ENCODE assay signal across 8 cellular contexts in genomic region chr7:26061340-26062239, GRCh38.
DNase-seq lines count a peak whose midpoint lies in the region; ATAC-seq, FAIRE-seq and TF ChIP-seq lines count a peak whose summit lies in the region.

No MANE protein-coding gene starts in this region.

- no peak overlapping the region for H3K4me3 ChIP-seq in fibroblast of lung (replicated peaks in 1 of 4; ENCODE audit: control extremely low read depth in 1 of 4, insufficient read depth in 1 of 4, low read depth in 3 of 4, low read length in 4 of 4)
- no peak overlapping the region for H3K4me3 ChIP-seq in transverse colon

- no peak overlapping the region for H3K4me2 ChIP-seq in fibroblast of lung (ENCODE audit: extremely low read depth, insufficient read depth, low read length)

- no peak overlapping the region for H2AFZ ChIP-seq in fibroblast of lung (ENCODE audit: low read length)

- H3K27ac ChIP-seq in fibroblast of lung (ENCODE audit: insufficient read depth, low read length) (no peak overlapping the region), transverse colon (no peak overlapping the region)

- H3K9ac ChIP-seq in fibroblast of lung (ENCODE audit: insufficient read depth, low read length): no peak overlapping the region

- TF ChIP-seq POLR2A in transverse colon (IDR thresholded peaks at IDR 0.05): no peak

- POLR2A ChIA-PET in GM10248 (lab: Yijun Ruan, JAX): no interaction called here

- no peaks in the 10 kb centered on the region for H3K79me2 ChIP-seq in fibroblast of lung (ENCODE audit: control insufficient read depth, insufficient read depth, low read length)

- peak; percentile 77 for ATAC-seq in omental fat pad (ENCODE audit: low FRiP score)
- no peak for ATAC-seq in GM18870 (IDR thresholded peaks at IDR 0.05; ENCODE audit: unreplicated experiment)

- WGBS in transverse colon (ENCODE audit: low coverage in 1 of 2), 2 donors: 34 to 46% methylated on average over 7 to 18 of the region's 18 CpGs

- H3K9me3 ChIP-seq in fibroblast of lung (ENCODE audit: control insufficient read depth, insufficient read depth, low read depth, low read length) (no peaks in the 10 kb centered on the region), transverse colon (no peaks in the 10 kb centered on the region)

- TF ChIP-seq EP300 in transverse colon (IDR thresholded peaks at IDR 0.05; ENCODE audit: low read depth): no peak

- intact Hi-C loops in transverse colon (cut with DNase I; ENCODE audit: low total_unique reads): loop anchor here (5.0 kb wide), 1 partner anchor 169 kb away; no protein-coding TSS in a partner anchor

- H3K36me3 ChIP-seq in fibroblast of lung (ENCODE audit: control insufficient read depth, insufficient read depth, low read length): no peaks in the 10 kb centered on the region
- no peaks in the 10 kb centered on the region for H3K36me3 ChIP-seq in transverse colon

- H3K27me3 ChIP-seq in fibroblast of lung (ENCODE audit: control insufficient read depth, insufficient read depth, low read length) (no peaks in the 10 kb centered on the region), transverse colon (peaks cover 8% of the 10 kb centered on the region)

- DNase-seq in GM10248 (ENCODE audit: extremely low spot score) (peak; percentile 74), HTR-8/SVneo (ENCODE audit: insufficient read length, low spot score) (peak; percentile 49), NOMO-1 treated with dmso at 0.1 percent for 144 hours (lab: John Stamatoyannopoulos, UW; ENCODE audit: unreplicated experiment) (peak; percentile 37), fibroblast of lung (ENCODE audit: low read depth in 2 of 2) (peak; percentile 8 to 34), omental fat pad (ENCODE audit: low spot score) (peak; percentile 80), transverse colon (peak; percentile 84)
- peak; percentile 73 for DNase-seq in activated CD8-positive, alpha-beta memory T cell treated with anti-CD3 and anti-CD28 coated beads, Interleukin-2, amount 50 U/mL, for 4 hours

- FAIRE-seq in HTR-8/SVneo (lab: Jason Lieb, UNC): no peak

- TF ChIP-seq CTCF in GM10248 (IDR thresholded peaks at IDR 0.05; ENCODE audit: control extremely low read depth, extremely low read depth, low read depth, missing control alignments) (peak; percentile 80), fibroblast of lung (conservative IDR thresholded peaks at IDR 0.05 in 1 of 2, IDR thresholded peaks at IDR 0.05 in 1 of 2; ENCODE audit: low read depth in 1 of 2, low read length in 2 of 2) (peak; percentile 78 to 92), omental fat pad (IDR thresholded peaks at IDR 0.05) (peak in 1 of 3 donors; percentile 23), transverse colon (IDR thresholded peaks at IDR 0.05) (peak; percentile 80 to 88 (median 81))

- no peaks in the 10 kb centered on the region for H4K20me1 ChIP-seq in fibroblast of lung (ENCODE audit: control insufficient read depth, extremely low read depth, insufficient read depth, low read length)

- in situ Hi-C loops in transverse colon (cut with MboI; ENCODE audit: low pct_ligation_motif_present in 1 of 4, low pct_unique_long_range_greater_than_20kb in 1 of 4, low sequenced_read_pairs in 3 of 4): loop anchor here in 2 of 4 donors (10.0 kb wide), 1 partner anchor 167 kb away; no protein-coding TSS in a partner anchor

- H3K4me1 ChIP-seq in fibroblast of lung (ENCODE audit: control insufficient read depth, extremely low read depth, insufficient read depth, low read length) (no peaks in the 10 kb centered on the region), transverse colon (peaks cover 0 to 11% (median 3%) of the 10 kb centered on the region in 4 donors)

- CTCF ChIA-PET in GM10248 (lab: Yijun Ruan, JAX): interaction anchor here (0.8 to 4.2 kb wide), 20 partner anchors 9 to 304 kb away, joined by 3 to 84 read pairs (median 4); no protein-coding TSS in a partner anchor

Comparison
In these comparisons a context has a peak if more than half of its experiments do, and no peak if none do; other contexts are left out.
1. DNase-seq: peak in every context shown above with its lines; median percentile 84 in transverse colon; 80 in omental fat pad; 74 in GM10248; 73 in activated CD8-positive, alpha-beta memory T cell treated with anti-CD3 and anti-CD28 coated beads, Interleukin-2, amount 50 U/mL, for 4 hours; 49 in HTR-8/SVneo; 37 in NOMO-1 treated with dmso at 0.1 percent for 144 hours; 21 in fibroblast of lung.